Comparison of ENCODE assay signal across 9 cellular contexts in the genomic region with DNA sequence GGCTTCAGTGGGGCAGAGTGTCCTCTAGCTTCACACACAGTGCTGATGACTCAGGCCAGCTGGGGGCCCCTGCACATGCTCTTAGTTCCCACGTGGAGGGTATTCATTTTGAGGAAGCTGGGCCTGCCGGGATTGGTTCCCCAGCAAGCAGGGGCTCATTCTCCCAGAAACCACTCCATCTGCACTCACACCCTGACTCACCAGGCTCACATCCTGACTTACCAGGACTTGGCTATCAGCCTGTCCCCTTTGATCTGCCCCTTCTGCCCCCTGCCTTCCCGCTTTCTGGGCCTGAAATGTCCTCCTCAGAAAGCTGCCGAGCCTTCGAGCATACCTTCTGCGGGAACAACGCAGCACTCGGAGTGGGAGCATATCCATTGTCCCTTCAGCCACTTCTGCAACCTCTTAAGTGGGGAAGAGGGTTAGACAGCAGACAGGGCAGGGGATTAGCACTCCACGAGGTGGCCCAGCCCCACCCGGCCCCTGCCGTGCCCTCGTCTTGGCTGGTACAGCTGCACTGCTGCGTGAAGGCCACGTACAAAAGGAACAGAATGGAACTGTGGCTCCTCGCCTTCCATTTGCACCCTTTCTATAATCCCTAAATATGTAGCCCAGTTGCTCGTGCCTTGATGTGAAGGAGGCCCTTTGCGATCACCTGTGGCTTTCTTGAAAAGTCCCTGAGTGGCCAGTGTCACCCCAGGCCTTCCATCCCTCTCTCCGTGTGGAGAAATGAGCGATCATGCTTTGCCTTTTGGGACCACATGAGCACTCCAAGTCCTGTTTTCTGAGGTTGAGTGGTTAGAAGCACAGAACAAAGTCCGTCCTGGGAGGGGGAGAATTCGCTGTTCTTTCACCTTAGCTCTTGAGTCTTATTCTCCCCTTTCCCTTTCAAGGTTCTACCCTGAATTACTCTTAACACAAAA. TPM values are rescaled to one million over a fixed set of nuclear protein-coding genes. Genes with fewer than 3 reads are reported as not detected.
DNase-seq lines count a peak whose midpoint lies in the region; ATAC-seq, FAIRE-seq and TF ChIP-seq lines count a peak whose summit lies in the region.
"Had no signal": no experiment of that assay in that cellular context is flagged by ENCODE, and none has a peak within 500 bp of the region (broad histone marks: within the 10 kb centered on the region; RNA-seq: fewer than 3 reads in every experiment).

No MANE protein-coding gene starts in this region.

- H3K36me3 Mint-ChIP-seq in osteocyte (ENCODE audit: unreplicated experiment), result peaks cover 14% of the 10 kb centered on the region

- H3K4me1 ChIP-seq in NT2/D1 (ENCODE audit: insufficient read depth, insufficient read length), result peaks cover 9% of the 10 kb centered on the region

- H3K4me1 Mint-ChIP-seq in osteocyte (ENCODE audit: unreplicated experiment), result peaks cover 52% of the 10 kb centered on the region

- peak overlapping the region in 57 of 59 donors; percentile 7 to 93 (median 84) for H3K27ac ChIP-seq in dorsolateral prefrontal cortex

- no peak for FAIRE-seq in H54 (lab: Jason Lieb, UNC)

- peak overlapping the region; percentile 96 for H3K27ac Mint-ChIP-seq in osteocyte (ENCODE audit: unreplicated experiment)

- no peaks in the 10 kb centered on the region for H3K27me3 ChIP-seq in NT2/D1 (ENCODE audit: insufficient read depth, insufficient read length)
- H3K27me3 ChIP-seq in dorsolateral prefrontal cortex, result no peaks in the 10 kb centered on the region

- H3K4me3 ChIP-seq in NT2/D1 (ENCODE audit: insufficient read length, low read depth) (no peak overlapping the region), dorsolateral prefrontal cortex (no peak overlapping the region)

- DNase-seq in D341Med (ENCODE audit: low spot score) (peak; percentile 20), NT2/D1 (ENCODE audit: low read depth, low spot score) (no peak), dorsolateral prefrontal cortex (peak in 1 of 10 donors; percentile 26), osteocyte (ENCODE audit: extremely low spot score, unreplicated experiment) (no peak), H54 (ENCODE audit: insufficient read length, low spot score) (no peak), NCI-H69 (lab: John Stamatoyannopoulos, UW) (no peak)
- DNase-seq: GF-D8 had no signal

- no peak for TF ChIP-seq CTCF in dorsolateral prefrontal cortex (IDR thresholded peaks at IDR 0.05 in 54 of 56, conservative IDR thresholded peaks at IDR 0.05 in 2 of 56; ENCODE audit: low read depth in 1 of 56, partially characterized antibody in 56 of 56)
- no peak for TF ChIP-seq CTCF in osteocyte (IDR thresholded peaks at IDR 0.05)

- no peaks in the 10 kb centered on the region for H3K9me3 Mint-ChIP-seq in osteocyte (ENCODE audit: unreplicated experiment)

- peak overlapping the region; percentile 28 for H3K9ac ChIP-seq in NT2/D1 (ENCODE audit: insufficient read length, low read depth)

- H3K27me3 Mint-ChIP-seq in osteocyte (ENCODE audit: unreplicated experiment), result no peaks in the 10 kb centered on the region

- intact Hi-C loops in dorsolateral prefrontal cortex (cut with DNase I), result no loop called here

- H3K9me3 ChIP-seq in NT2/D1 (ENCODE audit: insufficient read depth, low read length), result no peaks in the 10 kb centered on the region

- peak overlapping the region; percentile 55 for H3K4me3 Mint-ChIP-seq in osteocyte (ENCODE audit: unreplicated experiment)

- peaks cover 70% of the 10 kb centered on the region for H3K36me3 ChIP-seq in NT2/D1 (ENCODE audit: insufficient read depth, insufficient read length, low read length)

- TF ChIP-seq POLR2A in H54 (IDR thresholded peaks at IDR 0.05; ENCODE audit: low read depth, low read length), result no peak

- ATAC-seq in GM18858 (IDR thresholded peaks at IDR 0.05; ENCODE audit: unreplicated experiment) (no peak), GM19463 (IDR thresholded peaks at IDR 0.05; ENCODE audit: unreplicated experiment) (no peak)

RNA-seq across cellular contexts. Expression of gene TPCN1, which starts 26.1 kb away (rescaled TPM):
- total RNA-seq in dorsolateral prefrontal cortex (100 to 1,000 TPM in 13 of 120 experiments, 10 to 100 TPM in 107; 45.9 to 150 (median 76.0) TPM), osteocyte (74.6 and 80.6 TPM in 2 replicates)
